26 cellular contexts compared by ENCODE assay signal in the genomic region with DNA sequence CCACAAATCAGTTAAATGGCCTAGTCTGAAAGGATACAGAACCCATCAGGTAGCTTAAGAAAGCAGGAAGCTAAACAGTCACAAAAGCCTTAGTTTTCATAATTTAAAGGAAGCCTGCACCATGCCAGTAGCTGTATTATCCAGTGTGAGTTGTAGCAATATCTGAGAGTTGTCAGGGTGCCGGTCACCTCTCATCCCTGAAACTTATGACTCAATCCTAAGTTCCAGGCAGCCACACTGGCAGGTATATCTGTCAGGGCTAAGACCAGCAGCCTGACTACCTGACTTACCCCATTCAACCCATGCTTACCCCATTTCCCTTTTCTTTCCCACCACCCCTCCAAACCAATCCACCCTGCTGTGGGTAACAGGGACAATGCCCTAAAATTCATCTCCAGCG. TPM values are rescaled to one million over a fixed set of nuclear protein-coding genes. Genes with fewer than 3 reads are reported as not detected.
"Had no signal": no experiment of that assay in that cellular context is flagged by ENCODE, and none has a peak within 500 bp of the region (broad histone marks: within the 10 kb centered on the region; RNA-seq: fewer than 3 reads in every experiment).

No MANE protein-coding gene starts in this region.

- ATAC-seq: SK-N-SH treated with all-trans-retinoic acid at 6 μM for 48 hours had no signal

- H3K27ac ChIP-seq: SJSA1 had no signal

- H3K27ac Mint-ChIP-seq: activated naive CD4-positive, alpha-beta T cell treated with anti-CD3 and anti-CD28 coated beads, Interleukin-2, amount 50 U/mL, for 24 hours; brain had no signal

- H3K9me3 Mint-ChIP-seq: activated naive CD4-positive, alpha-beta T cell treated with anti-CD3 and anti-CD28 coated beads, Interleukin-2, amount 50 U/mL, for 24 hours; brain had no signal

- FAIRE-seq: astrocyte had no signal

- H3K4me3 ChIP-seq: SJSA1 had no signal

- H3K4me3 Mint-ChIP-seq: activated CD8-positive, alpha-beta T cell treated with anti-CD3 and anti-CD28 coated beads, Interleukin-2, amount 10 ng/mL, durations not matched to agents 7 days and 5 days; brain had no signal

- H3K36me3 Mint-ChIP-seq: activated naive CD4-positive, alpha-beta T cell treated with anti-CD3 and anti-CD28 coated beads, Interleukin-2, amount 50 U/mL, for 24 hours; brain had no signal

- H3K27me3 Mint-ChIP-seq: activated naive CD4-positive, alpha-beta T cell treated with anti-CD3 and anti-CD28 coated beads, Interleukin-2, amount 50 U/mL, for 24 hours had no signal

- H3K9me3 ChIP-seq: SJSA1 had no signal

- H3K4me1 ChIP-seq: SJSA1 had no signal

- DNase-seq: activated CD4-positive, alpha-beta T cell treated with anti-CD3 and anti-CD28 coated beads for 48 hours; activated CD4-positive, alpha-beta T cell treated with anti-CD3 and anti-CD28 coated beads, Interleukin-2, amount 50 U/mL, for 4 hours; activated CD4-positive, CD25-positive, alpha-beta regulatory T cell treated with anti-CD3 and anti-CD28 coated beads, Interleukin-2, amount 50 U/mL, for 72 hours; activated CD8-positive, alpha-beta memory T cell treated with anti-CD3 and anti-CD28 coated beads, Interleukin-2, amount 50 U/mL, for 48 hours; activated CD8-positive, alpha-beta T cell treated with anti-CD3 and anti-CD28 coated beads, Interleukin-2, amount 10 ng/mL, durations not matched to agents 7 days and 5 days; activated naive CD4-positive, alpha-beta T cell; activated T-cell treated with anti-CD3 and anti-CD28 coated beads, Interleukin-2, amount 50 U/mL, for 1 hour; amygdala; cerebellar nuclear complex; Kasumi-1; KBM-7; NCI-H1048; NCI-H1930; NCI-H2171; NCI-H226; NCI-H526; NCI-H774; RPMI8226; SHP77; SW 1271 had no signal

- H3K36me3 ChIP-seq: SJSA1 had no signal

RNA-seq across cellular contexts. Expression of a gene that starts 37.8 kb away (rescaled TPM):
- total RNA-seq: OCI-LY7, SJSA1 had no signal
